In genomic region chr13:111420113-111420876, GRCh38 we compare ENCODE assay signal across 27 cellular contexts.
DNase-seq lines count a peak whose midpoint lies in the region; ATAC-seq, FAIRE-seq and TF ChIP-seq lines count a peak whose summit lies in the region.
"Had no signal": no experiment of that assay in that cellular context is flagged by ENCODE, and none has a peak within 500 bp of the region (broad histone marks: within the 10 kb centered on the region; RNA-seq: fewer than 3 reads in every experiment).

No MANE protein-coding gene starts in this region.

- H3K4me3 ChIP-seq in H1 (ENCODE audit: extremely low read depth in 1 of 4, insufficient read depth in 2 of 4, low read depth in 3 of 4, low read length in 4 of 4) (no peak overlapping the region), endodermal cell (ENCODE audit: low read length) (no peak overlapping the region), upper lobe of right lung (no peak overlapping the region)
- H3K4me3 ChIP-seq: BLaER1, GM12878 had no signal

- no peak overlapping the region for H3K27ac Mint-ChIP-seq in endodermal cell
- H3K27ac Mint-ChIP-seq: CD14-positive monocyte; CD4-positive, alpha-beta memory T cell; CD4-positive, CD25-positive, alpha-beta regulatory T cell; CD8-positive, alpha-beta memory T cell had no signal

- H3K4me1 ChIP-seq in H1 (replicated peaks in 1 of 4; ENCODE audit: control insufficient read depth in 3 of 4, insufficient read depth in 4 of 4, low read length in 3 of 4) (no peaks in the 10 kb centered on the region), endodermal cell (ENCODE audit: control insufficient read depth, insufficient read depth, low read length) (no peaks in the 10 kb centered on the region), upper lobe of right lung (no peaks in the 10 kb centered on the region)
- H3K4me1 ChIP-seq: BE2C had no signal

- H2BK20ac ChIP-seq in H1 (ENCODE audit: low read length) = no peak overlapping the region

- peaks cover 2% of the 10 kb centered on the region for H3K27me3 Mint-ChIP-seq in endodermal cell (ENCODE audit: insufficient read depth)

- ATAC-seq in GM21619 (IDR thresholded peaks at IDR 0.05; ENCODE audit: unreplicated experiment) = no peak
- no peak for ATAC-seq in upper lobe of right lung
- ATAC-seq: GM12878 had no signal

- H3K4me1 Mint-ChIP-seq in endodermal cell = no peaks in the 10 kb centered on the region
- H3K4me1 Mint-ChIP-seq: CD14-positive monocyte; CD4-positive, alpha-beta memory T cell; CD4-positive, CD25-positive, alpha-beta regulatory T cell; CD8-positive, alpha-beta memory T cell had no signal

- no peak overlapping the region for H3K4me3 Mint-ChIP-seq in endodermal cell
- H3K4me3 Mint-ChIP-seq: CD14-positive monocyte; CD4-positive, alpha-beta memory T cell; CD4-positive, CD25-positive, alpha-beta regulatory T cell; CD8-positive, alpha-beta memory T cell had no signal

- WGBS in H1 (ENCODE audit: extremely low coverage in 1 of 2, insufficient coverage in 1 of 2, insufficient read length in 1 of 2, insufficient replicate concordance in 2 of 2, low coverage in 1 of 2, low lambda C conversion rate in 2 of 2, missing lambda C conversion rate in 1 of 2), 2 experiments = 87% methylated on average over 19 of the region's 20 CpGs; no CpG with 5 or more reads in 1 of the 2 experiments
- 87% methylated on average over 11 to 20 of the region's 20 CpGs for WGBS in endodermal cell (ENCODE audit: insufficient coverage in 1 of 2, insufficient read length in 1 of 2), 2 experiments

- H3K56ac ChIP-seq in H1 (replicated peaks; ENCODE audit: insufficient read length, low read depth, low read length) = no peak overlapping the region

- H3K36me3 Mint-ChIP-seq in endodermal cell (ENCODE audit: low read depth) = no peaks in the 10 kb centered on the region
- H3K36me3 Mint-ChIP-seq: CD14-positive monocyte; CD4-positive, alpha-beta memory T cell; CD4-positive, CD25-positive, alpha-beta regulatory T cell; CD8-positive, alpha-beta memory T cell had no signal

- no peak overlapping the region for H2BK12ac ChIP-seq in H1 (ENCODE audit: low read depth, low read length)

- no peak for TF ChIP-seq RAD21 in H1 (IDR thresholded peaks at IDR 0.05 in 1 of 2, conservative IDR thresholded peaks at IDR 0.05 in 1 of 2; ENCODE audit: low read depth in 2 of 2, low read length in 2 of 2)

- TF ChIP-seq POLR2A in H1 (IDR thresholded peaks at IDR 0.05; ENCODE audit: control extremely low read depth in 1 of 2, low read depth in 2 of 2, low read length in 2 of 2) = no peak

- POLR2A ChIA-PET in H1 (lab: Charles Lee; ENCODE audit: partially characterized antibody) = no interaction called here

- H3K23me2 ChIP-seq in H1 (ENCODE audit: low read depth, low read length) = no peaks in the 10 kb centered on the region

- CTCF ChIA-PET in H1 (lab: Charles Lee; ENCODE audit: partially characterized antibody) = interaction anchor here (1.2 to 1.8 kb wide), 3 partner anchors 9 to 75 kb away, joined by 4 to 12 read pairs (median 5); no protein-coding TSS in a partner anchor

- H3K27ac ChIP-seq in H1 (ENCODE audit: low read depth, low read length) (no peak overlapping the region), endodermal cell (ENCODE audit: low read depth, low read length) (no peak overlapping the region), upper lobe of right lung (no peak overlapping the region)
- H3K27ac ChIP-seq: BLaER1 had no signal

- FAIRE-seq in H1 (lab: Jason Lieb, UNC) = no peak
- FAIRE-seq: A204.1, GM12878, GM12892, GM18507, GM19239 had no signal

- DNase-seq in H1 (ENCODE audit: low read depth in 1 of 2, low spot score in 2 of 2) (no peak), endodermal cell (peak; percentile 32), posterior vena cava (ENCODE audit: low spot score) (peak; percentile 62), upper lobe of right lung (no peak)
- DNase-seq: 8988T; ACHN; BE2C; C1 segment of cervical spinal cord; CD4-positive, alpha-beta memory T cell; CD4-positive, CD25-positive, alpha-beta regulatory T cell; CD8-positive, alpha-beta memory T cell; COR-L47; DMS 273 treated with DMSO at 0.1 percent for 48 hours; DMS153; DMS53; DMS79; DND-41; EL; GDM1 had no signal

- no peak overlapping the region for H3K18ac ChIP-seq in H1 (ENCODE audit: extremely low read depth, low read length)

- no peak overlapping the region for H3K14ac ChIP-seq in H1 (ENCODE audit: insufficient read length)

- H4K91ac ChIP-seq in H1 (replicated peaks; ENCODE audit: insufficient read length, low read length) = no peak overlapping the region

- H3K4me2 ChIP-seq in H1 (ENCODE audit: insufficient read depth in 1 of 2, low read depth in 2 of 2, low read length in 2 of 2) = no peak overlapping the region
- H3K4me2 ChIP-seq: BLaER1 had no signal

- no peak overlapping the region for H3K23ac ChIP-seq in H1 (ENCODE audit: insufficient read length)

- H2AFZ ChIP-seq in H1 (ENCODE audit: low read length) = 0 out of 2 replicates have a peak overlapping the region, but pooled peaks have one; percentile 7

- H3K27me3 ChIP-seq in H1 (replicated peaks in 1 of 4; ENCODE audit: control insufficient read depth in 3 of 4, extremely low read depth in 1 of 4, insufficient read depth in 3 of 4, low read length in 3 of 4) (no peaks in the 10 kb centered on the region), endodermal cell (ENCODE audit: control insufficient read depth, insufficient read depth, low read length, poor library complexity, severe bottlenecking) (no peaks in the 10 kb centered on the region), upper lobe of right lung (peaks cover under 1% of the 10 kb centered on the region)
- H3K27me3 ChIP-seq: BLaER1 had no signal

- H4K20me1 ChIP-seq in H1 (replicated peaks in 1 of 2; ENCODE audit: control insufficient read depth in 1 of 2, insufficient read depth in 2 of 2, low read length in 2 of 2) = no peaks in the 10 kb centered on the region
- H4K20me1 ChIP-seq: BLaER1 had no signal

- H2BK120ac ChIP-seq in H1 (replicated peaks; ENCODE audit: low read depth, low read length) = no peak overlapping the region

- H2BK5ac ChIP-seq in H1 (ENCODE audit: low read depth, low read length) = no peak overlapping the region

- no peak overlapping the region for H2BK15ac ChIP-seq in H1 (ENCODE audit: low read length)

- TF ChIP-seq CTCF in H1 (IDR thresholded peaks at IDR 0.05; ENCODE audit: control extremely low read depth in 1 of 3, insufficient read depth in 1 of 3, low read depth in 1 of 3, low read length in 3 of 3) (no peak), endodermal cell (conservative IDR thresholded peaks at IDR 0.05) (no peak), upper lobe of right lung (IDR thresholded peaks at IDR 0.05) (no peak)

- H3K4ac ChIP-seq in H1 (replicated peaks; ENCODE audit: insufficient read length, low read depth, low read length) = no peak overlapping the region

- H3K79me1 ChIP-seq in H1 (ENCODE audit: low read depth, low read length) = no peaks in the 10 kb centered on the region

- no peak overlapping the region for H3K9ac ChIP-seq in H1 (replicated peaks in 1 of 4; ENCODE audit: extremely low read depth in 1 of 4, low read depth in 3 of 4, low read length in 3 of 4)
- no peak overlapping the region for H3K9ac ChIP-seq in endodermal cell (ENCODE audit: extremely low read depth, low read length, poor library complexity, severe bottlenecking)
- H3K9ac ChIP-seq: BLaER1 had no signal

- H4K8ac ChIP-seq in H1 (ENCODE audit: extremely low read depth, insufficient read depth, low read length) = no peak overlapping the region; the same call in 1 of the 2 replicates

- H4K5ac ChIP-seq in H1 (ENCODE audit: insufficient read length, low read depth, low read length) = no peak overlapping the region

- no peaks in the 10 kb centered on the region for H3K36me3 ChIP-seq in H1 (ENCODE audit: control insufficient read depth in 2 of 4, insufficient read depth in 4 of 4, low read length in 3 of 4)
- H3K36me3 ChIP-seq in endodermal cell (ENCODE audit: control insufficient read depth, insufficient read depth, low read length) = no peaks in the 10 kb centered on the region
- H3K36me3 ChIP-seq in upper lobe of right lung = no peaks in the 10 kb centered on the region
- H3K36me3 ChIP-seq: BE2C, BLaER1 had no signal

- no peak for TF ChIP-seq EP300 in H1 (IDR thresholded peaks at IDR 0.05; ENCODE audit: borderline replicate concordance in 1 of 2, low read depth in 2 of 2, low read length in 2 of 2)

- no peaks in the 10 kb centered on the region for H3K9me3 ChIP-seq in H1 (ENCODE audit: insufficient read depth in 2 of 2, low read depth in 1 of 2, low read length in 1 of 2)
- no peaks in the 10 kb centered on the region for H3K9me3 ChIP-seq in endodermal cell (ENCODE audit: control insufficient read depth, low read length)
- no peaks in the 10 kb centered on the region for H3K9me3 ChIP-seq in upper lobe of right lung
- H3K9me3 ChIP-seq: BE2C, BLaER1 had no signal

- no peak overlapping the region for H2AK5ac ChIP-seq in H1 (ENCODE audit: low read depth, low read length)

- no peaks in the 10 kb centered on the region for H3K9me3 Mint-ChIP-seq in endodermal cell
- H3K9me3 Mint-ChIP-seq: CD14-positive monocyte; CD4-positive, alpha-beta memory T cell; CD8-positive, alpha-beta memory T cell had no signal

- intact Hi-C loops in posterior vena cava (cut with DNase I) = no loop called here
- intact Hi-C loops in upper lobe of right lung (cut with DNase I) = no loop called here

- no peaks in the 10 kb centered on the region for H3K79me2 ChIP-seq in H1 (ENCODE audit: control insufficient read depth in 1 of 2, insufficient read depth in 2 of 2, low read length in 2 of 2)

TF ChIP-seq in H1, 55 proteins besides CTCF, POLR2A, EP300 and RAD21:
- no peak for TF ChIP-seq NANOG (IDR thresholded peaks at IDR 0.05; ENCODE audit: insufficient read depth, low read depth, low read length, poor library complexity, severe bottlenecking)
- TF ChIP-seq FOSL1 (IDR thresholded peaks at IDR 0.05; ENCODE audit: insufficient read depth, low read depth, low read length) = no peak
- TF ChIP-seq GTF2F1 (IDR thresholded peaks at IDR 0.05; ENCODE audit: borderline replicate concordance, low read depth, low read length) = no peak
- no peak for TF ChIP-seq SAP30 (IDR thresholded peaks at IDR 0.05; ENCODE audit: insufficient read depth, insufficient replicate concordance, low read length)
- no peak for TF ChIP-seq RBBP5 (IDR thresholded peaks at IDR 0.05; ENCODE audit: borderline replicate concordance, low read depth, low read length)
- no peak for TF ChIP-seq TAF1 (IDR thresholded peaks at IDR 0.05; ENCODE audit: low read depth, low read length)
- TF ChIP-seq BACH1 (IDR thresholded peaks at IDR 0.05; ENCODE audit: low read length) = no peak
- TF ChIP-seq CBX5 (IDR thresholded peaks at IDR 0.05; ENCODE audit: low read depth, low read length) = no peak
- TF ChIP-seq HDAC6 (IDR thresholded peaks at IDR 0.05; ENCODE audit: low read depth, low read length) = no peak

Comparison
In these comparisons a context has a peak if more than half of its experiments do, and no peak if none do; other contexts are left out.
1. DNase-seq: peak in endodermal cell (single experiment) and posterior vena cava (single experiment); none in H1 (0 of 2) and upper lobe of right lung (single experiment).